In genomic region chr21:38440746-38441145, GRCh38 we compare ENCODE assay signal across 13 cellular contexts. TPM values are rescaled to one million over a fixed set of nuclear protein-coding genes. Genes with fewer than 3 reads are reported as not detected.
A peak's percentile ranks its signal among the peaks of the same experiment; 100 is the strongest.
DNase-seq lines count a peak whose midpoint lies in the region; ATAC-seq and TF ChIP-seq lines count a peak whose summit lies in the region.
"Had no signal": no experiment of that assay in that cellular context is flagged by ENCODE, and none has a peak within 500 bp of the region (broad histone marks: within the 10 kb centered on the region; RNA-seq: fewer than 3 reads in every experiment).

No MANE protein-coding gene starts in this region.

- 75 to 80% methylated on average over 5 of the region's 5 CpGs for WGBS in thyroid gland, 2 donors

- intact Hi-C loops in cardiac septum (cut with DNase I): no loop called here
- intact Hi-C loops in gastrocnemius medialis (cut with DNase I; ENCODE audit: low total_unique reads): no loop called here
- intact Hi-C loops in thyroid gland (cut with DNase I): no loop called here

- H3K4me3 ChIP-seq in ACC112 (ENCODE audit: low read depth, low read length): no peak overlapping the region
- no peak overlapping the region for H3K4me3 ChIP-seq in gastrocnemius medialis
- no peak overlapping the region for H3K4me3 ChIP-seq in thyroid gland (replicated peaks in 1 of 3)
- H3K4me3 ChIP-seq: vagina had no signal

- H3K36me3 Mint-ChIP-seq in HFFc6 (ENCODE audit: low read depth): no peaks in the 10 kb centered on the region
- H3K36me3 Mint-ChIP-seq: activated CD8-positive, alpha-beta memory T cell treated with anti-CD3 and anti-CD28 coated beads, Interleukin-2, amount 10 ng/mL, durations not matched to agents 7 days and 5 days had no signal

- H3K36me3 ChIP-seq in ACC112 (ENCODE audit: insufficient read depth, low read length) (no peaks in the 10 kb centered on the region), gastrocnemius medialis (no peaks in the 10 kb centered on the region), thyroid gland (no peaks in the 10 kb centered on the region)
- H3K36me3 ChIP-seq: vagina had no signal

- TF ChIP-seq CTCF in HFFc6 (IDR thresholded peaks at IDR 0.05): no peak
- no peak for TF ChIP-seq CTCF in gastrocnemius medialis (IDR thresholded peaks at IDR 0.05 in 4 of 5, conservative IDR thresholded peaks at IDR 0.05 in 1 of 5)
- no peak for TF ChIP-seq CTCF in thyroid gland (IDR thresholded peaks at IDR 0.05)

- H3K27me3 Mint-ChIP-seq in HFFc6 (ENCODE audit: insufficient read depth): peaks cover 5% of the 10 kb centered on the region
- H3K27me3 Mint-ChIP-seq: activated CD8-positive, alpha-beta memory T cell treated with anti-CD3 and anti-CD28 coated beads, Interleukin-2, amount 10 ng/mL, durations not matched to agents 7 days and 5 days; central memory CD8-positive, alpha-beta T cell had no signal

- H3K27ac ChIP-seq in ACC112 (ENCODE audit: low read depth, low read length): peak overlapping the region; percentile 46
- no peak overlapping the region for H3K27ac ChIP-seq in gastrocnemius medialis
- H3K27ac ChIP-seq in thyroid gland: no peak overlapping the region
- H3K27ac ChIP-seq: C4-2B, parathyroid adenoma, vagina had no signal

- H3K4me1 ChIP-seq in ACC112 (ENCODE audit: control insufficient read depth, insufficient read depth, low read length, unreplicated experiment): peaks cover 32% of the 10 kb centered on the region
- no peaks in the 10 kb centered on the region for H3K4me1 ChIP-seq in gastrocnemius medialis
- H3K4me1 ChIP-seq in thyroid gland: no peaks in the 10 kb centered on the region
- H3K4me1 ChIP-seq: parathyroid adenoma had no signal

- no peak for ATAC-seq in gastrocnemius medialis
- ATAC-seq: activated CD8-positive, alpha-beta memory T cell treated with anti-CD3 and anti-CD28 coated beads, Interleukin-2, amount 10 ng/mL, durations not matched to agents 7 days and 5 days had no signal

- H3K9me3 ChIP-seq in gastrocnemius medialis (no peaks in the 10 kb centered on the region), thyroid gland (no peaks in the 10 kb centered on the region)
- H3K9me3 ChIP-seq: vagina had no signal

- peak overlapping the region; percentile 86 for H3K27ac Mint-ChIP-seq in HFFc6
- H3K27ac Mint-ChIP-seq: activated CD8-positive, alpha-beta memory T cell treated with anti-CD3 and anti-CD28 coated beads, Interleukin-2, amount 10 ng/mL, durations not matched to agents 7 days and 5 days had no signal

- no peaks in the 10 kb centered on the region for H3K27me3 ChIP-seq in ACC112 (ENCODE audit: insufficient read depth, low read length)
- no peaks in the 10 kb centered on the region for H3K27me3 ChIP-seq in gastrocnemius medialis
- no peaks in the 10 kb centered on the region for H3K27me3 ChIP-seq in thyroid gland
- H3K27me3 ChIP-seq: vagina had no signal

- no peak overlapping the region for H2AFZ ChIP-seq in ACC112 (ENCODE audit: low read length, unreplicated experiment)
- H2AFZ ChIP-seq: parathyroid adenoma had no signal

- 0 out of 2 replicates have a peak overlapping the region, but pooled peaks have one; percentile 14 for H3K4me3 Mint-ChIP-seq in HFFc6
- H3K4me3 Mint-ChIP-seq: activated CD8-positive, alpha-beta memory T cell treated with anti-CD3 and anti-CD28 coated beads, Interleukin-2, amount 10 ng/mL, durations not matched to agents 7 days and 5 days; central memory CD8-positive, alpha-beta T cell had no signal

- H3K9me3 Mint-ChIP-seq in HFFc6: no peaks in the 10 kb centered on the region
- H3K9me3 Mint-ChIP-seq: central memory CD8-positive, alpha-beta T cell had no signal

- no peaks in the 10 kb centered on the region for H3K79me2 ChIP-seq in ACC112 (ENCODE audit: control insufficient read depth, insufficient read depth, low read length, unreplicated experiment)
- H3K79me2 ChIP-seq: parathyroid adenoma had no signal

- peaks cover 41% of the 10 kb centered on the region for H3K4me1 Mint-ChIP-seq in HFFc6 (ENCODE audit: low read depth)
- H3K4me1 Mint-ChIP-seq: activated CD8-positive, alpha-beta memory T cell treated with anti-CD3 and anti-CD28 coated beads, Interleukin-2, amount 10 ng/mL, durations not matched to agents 7 days and 5 days; central memory CD8-positive, alpha-beta T cell had no signal

- TF ChIP-seq POLR2A in gastrocnemius medialis (IDR thresholded peaks at IDR 0.05): no peak
- TF ChIP-seq POLR2A in thyroid gland (IDR thresholded peaks at IDR 0.05): no peak

- in situ Hi-C loops in gastrocnemius medialis (cut with MboI; ENCODE audit: low sequenced_read_pairs in 4 of 4): no loop called here

- DNase-seq in HFFc6 (peak; percentile 91), UCSD-AML1 (lab: John Stamatoyannopoulos, UW; ENCODE audit: unreplicated experiment) (peak; percentile 26), hepatic stellate cell (ENCODE audit: low spot score) (peak; percentile 64), NOMO-1 treated with dmso at 0.1 percent for 144 hours (lab: John Stamatoyannopoulos, UW; ENCODE audit: unreplicated experiment) (no peak), cardiac septum (ENCODE audit: low spot score) (no peak), gastrocnemius medialis (no peak), thyroid gland (no peak)
- DNase-seq: activated CD8-positive, alpha-beta memory T cell treated with anti-CD3 and anti-CD28 coated beads, Interleukin-2, amount 10 ng/mL, durations not matched to agents 7 days and 5 days had no signal

RNA-seq across cellular contexts. Expression of gene ERG, which starts 57.5 kb away (rescaled TPM):
- total RNA-seq in HFFc6 (2021; fragmentation: NEBNext Ultra II Directional; extraction: Animal tissue kit (Norgen Biotek cat#: 25700)): not detected
- total RNA-seq in cardiac septum (15.5 TPM), gastrocnemius medialis (1 to 10 TPM; 4.6 to 7.0 (median 5.1) TPM), thyroid gland (10 to 100 TPM in 3 of 4 donors, 1 to 10 TPM in 1; 9.9 to 25.1 (median 18.2) TPM)
- total RNA-seq: activated CD8-positive, alpha-beta memory T cell treated with anti-CD3 and anti-CD28 coated beads, Interleukin-2, amount 10 ng/mL, durations not matched to agents 7 days and 5 days had no signal

Comparison
In these comparisons a context has a peak if more than half of its experiments do, and no peak if none do; other contexts are left out.
1. DNase-seq: peak in HFFc6 (single experiment), UCSD-AML1 (single experiment) and hepatic stellate cell (single experiment); none in NOMO-1 treated with dmso at 0.1 percent for 144 hours (single experiment), cardiac septum (single experiment), gastrocnemius medialis (0 of 2) and thyroid gland (0 of 2).
2. RNA of gene ERG, which starts 57.5 kb away (total RNA-seq): 9.9 to 25.1 TPM in thyroid gland, 15.5 TPM in cardiac septum (single experiment) and 4.6 to 7.0 TPM in gastrocnemius medialis; not detected in HFFc6; every median in the first group is over 4 times any median in the second.